ENCODE assay signal across 1 cellular context in genomic region chr9:133070985-133071384, GRCh38. TPM values are rescaled to one million over a fixed set of nuclear protein-coding genes. Genes with fewer than 3 reads are reported as not detected.
"Had no signal": no experiment of that assay in that cellular context is flagged by ENCODE, and none has a peak within 500 bp of the region (broad histone marks: within the 10 kb centered on the region; RNA-seq: fewer than 3 reads in every experiment).

No MANE protein-coding gene starts in this region.

RNA-seq across cellular contexts. Expression of gene CEL, which starts 9.2 kb away (rescaled TPM):
- total RNA-seq: ascending aorta had no signal
